In the genomic region with DNA sequence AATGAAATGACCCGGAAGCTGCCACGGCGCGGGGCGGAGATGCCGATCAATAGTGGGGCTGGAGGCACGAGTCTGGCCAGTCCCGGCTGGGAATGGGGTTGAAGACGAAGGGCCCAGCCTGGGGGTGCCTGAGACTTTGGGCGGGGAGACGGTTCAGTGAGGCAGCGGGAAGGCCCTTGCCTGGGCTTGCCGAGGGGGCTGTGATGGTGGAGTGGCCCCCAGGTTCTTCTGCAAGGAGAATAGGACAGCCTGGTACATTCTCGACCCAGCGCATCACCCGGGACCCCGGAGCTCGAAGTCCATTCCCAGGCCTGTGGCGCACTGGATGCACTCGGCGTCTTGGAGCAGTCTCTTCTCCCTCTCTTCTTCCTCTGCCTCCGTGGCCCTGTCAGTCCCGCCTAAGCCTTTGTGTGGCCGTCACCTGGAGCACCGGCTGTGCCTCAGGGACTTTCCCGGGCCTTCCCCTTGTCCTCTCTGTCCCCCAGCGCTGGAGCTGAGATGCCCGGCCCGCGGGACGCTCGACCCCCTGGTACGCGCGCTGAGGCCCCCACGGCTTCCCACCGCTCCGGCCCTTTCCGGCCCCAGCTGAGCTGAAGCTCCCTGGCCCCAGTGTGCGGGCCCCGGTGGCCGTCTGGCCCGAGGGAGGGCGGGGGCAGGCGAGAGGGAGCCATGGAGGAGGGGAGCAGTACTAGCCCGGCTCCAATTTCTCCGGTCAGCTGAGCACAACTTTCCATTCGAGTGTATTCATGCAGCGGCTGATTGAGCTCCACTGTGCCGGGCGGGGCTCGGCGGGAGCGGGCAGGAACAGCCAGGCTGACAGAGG, we compare ENCODE assay signal across 12 cellular contexts. TPM values are rescaled to one million over a fixed set of nuclear protein-coding genes. Genes with fewer than 3 reads are reported as not detected.
A peak's percentile ranks its signal among the peaks of the same experiment; 100 is the strongest.
DNase-seq lines count a peak whose midpoint lies in the region; TF ChIP-seq lines count a peak whose summit lies in the region.
"Had no signal": no experiment of that assay in that cellular context is flagged by ENCODE, and none has a peak within 500 bp of the region (broad histone marks: within the 10 kb centered on the region; RNA-seq: fewer than 3 reads in every experiment).

No MANE protein-coding gene starts in this region.

- no peaks in the 10 kb centered on the region for H3K9me3 Mint-ChIP-seq in mesothelial cell of epicardium

- no peaks in the 10 kb centered on the region for H3K36me3 ChIP-seq in HUES48 (ENCODE audit: control insufficient read depth, insufficient read depth, low read length)
- no peaks in the 10 kb centered on the region for H3K36me3 ChIP-seq in ectodermal cell (ENCODE audit: control insufficient read depth, insufficient read depth, low read length)
- H3K36me3 ChIP-seq in mesodermal cell (ENCODE audit: control insufficient read depth, insufficient read depth, low read length): no peaks in the 10 kb centered on the region
- no peaks in the 10 kb centered on the region for H3K36me3 ChIP-seq in mammary epithelial cell (ENCODE audit: insufficient read depth, low read length)

- no peaks in the 10 kb centered on the region for H3K79me2 ChIP-seq in mammary epithelial cell (ENCODE audit: insufficient read depth, low read length)

- BruUV-seq in mammary epithelial cell (replicated peaks; lab: Mats Ljungman, UMichigan): no TSS peak

- H3K9ac ChIP-seq in HUES48 (ENCODE audit: low read depth, low read length) (no peak overlapping the region), mammary epithelial cell (ENCODE audit: insufficient read depth, low read length) (no peak overlapping the region)

- H3K27ac Mint-ChIP-seq in mesothelial cell of epicardium: no peak overlapping the region

- DNase-seq in AG08396 (ENCODE audit: low spot score) (peak; percentile 62), SIG-M5 treated with dmso at 0.1 percent for 504 hours (lab: John Stamatoyannopoulos, UW; ENCODE audit: unreplicated experiment) (no peak), mammary epithelial cell (no peak), activated gamma-delta T cell treated with Interleukin-2 at 50 U/mL for 16 hours (no peak), mesothelial cell of epicardium (ENCODE audit: low spot score in 2 of 2, unreplicated experiment in 2 of 2) (no peak)
- DNase-seq: activated T-cell treated with anti-CD3 and anti-CD28 coated beads, Interleukin-2, amount 50 U/mL, for 1 hour; erythroblast; SIG-M5 had no signal

- CTCF ChIA-PET in mammary epithelial cell (lab: Charles Lee; ENCODE audit: low non-redundant PET): no interaction called here

- TF ChIP-seq CTCF in mammary epithelial cell (conservative IDR thresholded peaks at IDR 0.05 in 1 of 2, IDR thresholded peaks at IDR 0.05 in 1 of 2; ENCODE audit: extremely low read depth in 1 of 2, insufficient read depth in 1 of 2, low read depth in 1 of 2, low read length in 2 of 2) (no peak), mesothelial cell of epicardium (IDR thresholded peaks at IDR 0.05; ENCODE audit: unreplicated experiment) (no peak)

- no peaks in the 10 kb centered on the region for H4K20me1 ChIP-seq in mammary epithelial cell (ENCODE audit: insufficient read depth, low read length)

- H3K4me2 ChIP-seq in mammary epithelial cell (ENCODE audit: insufficient read depth, low read depth, low read length): no peak overlapping the region

- peak overlapping the region; percentile 48; the same call in 1 of the 2 replicates for H3K4me3 ChIP-seq in HUES48 (ENCODE audit: low read depth, low read length)
- H3K4me3 ChIP-seq in ectodermal cell (ENCODE audit: insufficient read depth, low read depth, low read length): peak overlapping the region; percentile 28
- H3K4me3 ChIP-seq in mesodermal cell (ENCODE audit: extremely low read depth, insufficient read depth, low read length, poor library complexity, severe bottlenecking): peak overlapping the region; percentile 8
- H3K4me3 ChIP-seq in mammary epithelial cell (replicated peaks in 1 of 3; ENCODE audit: insufficient read depth in 1 of 3, low read depth in 2 of 3, low read length in 3 of 3): no peak overlapping the region

- H3K9me3 ChIP-seq in HUES48 (ENCODE audit: control insufficient read depth, insufficient read depth, low read length): no peaks in the 10 kb centered on the region
- no peaks in the 10 kb centered on the region for H3K9me3 ChIP-seq in ectodermal cell (ENCODE audit: control insufficient read depth, low read length)
- no peaks in the 10 kb centered on the region for H3K9me3 ChIP-seq in mesodermal cell (ENCODE audit: control insufficient read depth, low read length)
- H3K9me3 ChIP-seq in mammary epithelial cell (replicated peaks; ENCODE audit: insufficient read depth, low read length): no peaks in the 10 kb centered on the region

- H3K4me3 Mint-ChIP-seq in mesothelial cell of epicardium: no peak overlapping the region

- dilution Hi-C loops in mammary epithelial cell (cut with HindIII; ENCODE audit: low sequenced_read_pairs): loop anchor here (10.0 kb wide), 1 partner anchor 555 kb away; no protein-coding TSS in a partner anchor

- intact Hi-C loops in mammary epithelial cell (cut with micrococcal nuclease): no loop called here

- H3K4me1 ChIP-seq in HUES48 (ENCODE audit: control insufficient read depth, insufficient read depth, low read length): peaks cover 51% of the 10 kb centered on the region
- H3K4me1 ChIP-seq in ectodermal cell (ENCODE audit: control insufficient read depth, insufficient read depth, low read length): peaks cover 40% of the 10 kb centered on the region
- H3K4me1 ChIP-seq in mesodermal cell (ENCODE audit: control insufficient read depth, insufficient read depth, low read length, poor library complexity, severe bottlenecking): peaks cover 8% of the 10 kb centered on the region
- H3K4me1 ChIP-seq in mammary epithelial cell (ENCODE audit: insufficient read depth, low read length): peaks cover 9% of the 10 kb centered on the region

- in situ Hi-C loops in mammary epithelial cell (cut with MboI; ENCODE audit: low sequenced_read_pairs in 2 of 2): loop anchor here (25.0 kb wide), 2 partner anchors 462 to 912 kb away; no protein-coding TSS in a partner anchor

- no peaks in the 10 kb centered on the region for H3K36me3 Mint-ChIP-seq in mesothelial cell of epicardium

- H3K27ac ChIP-seq in HUES48 (ENCODE audit: low read depth, low read length): no peak overlapping the region
- no peak overlapping the region for H3K27ac ChIP-seq in ectodermal cell (ENCODE audit: insufficient read depth, low read depth, low read length, poor library complexity, severe bottlenecking)
- no peak overlapping the region for H3K27ac ChIP-seq in mesodermal cell (ENCODE audit: low read depth, low read length, severe bottlenecking)
- H3K27ac ChIP-seq in mammary epithelial cell (ENCODE audit: insufficient read depth, low read depth, low read length): no peak overlapping the region
- H3K27ac ChIP-seq: C4-2B had no signal

- no peak overlapping the region for H2AFZ ChIP-seq in mammary epithelial cell (ENCODE audit: low read depth, low read length)

- H3K4me1 Mint-ChIP-seq in mesothelial cell of epicardium: peaks cover 15% of the 10 kb centered on the region

- H3K27me3 ChIP-seq in HUES48 (ENCODE audit: control insufficient read depth, insufficient read depth, low read length): peaks cover 100% of the 10 kb centered on the region
- peaks cover 100% of the 10 kb centered on the region for H3K27me3 ChIP-seq in ectodermal cell (ENCODE audit: control insufficient read depth, insufficient read depth, low read length, poor library complexity, severe bottlenecking)
- H3K27me3 ChIP-seq in mammary epithelial cell (ENCODE audit: insufficient read depth, low read length): peaks cover 21% of the 10 kb centered on the region

- H3K27me3 Mint-ChIP-seq in mesothelial cell of epicardium (ENCODE audit: low read depth): peaks cover 98% of the 10 kb centered on the region

- WGBS in ectodermal cell, 2 experiments: 1 to 2% methylated on average over 54 of the region's 54 CpGs
- WGBS in mesodermal cell (ENCODE audit: insufficient coverage in 2 of 2), 2 experiments: 2 to 6% methylated on average over 41 to 42 of the region's 54 CpGs
- 42% methylated on average over 7 of the region's 54 CpGs for WGBS in mammary epithelial cell (ENCODE audit: low coverage, missing lambda C conversion rate)

RNA-seq across cellular contexts. Expression of gene SIX3, which starts 8.0 kb away (rescaled TPM):
- 1.3 TPM for polyA plus RNA-seq in ectodermal cell (2013, experiment 1 of 4)
- 3.5 TPM for polyA plus RNA-seq in ectodermal cell (2013, experiment 2 of 4)
- 2.4 TPM for polyA plus RNA-seq in ectodermal cell (2013, experiment 3 of 4)
- polyA plus RNA-seq in ectodermal cell (2013, experiment 4 of 4): 4.5 TPM
- not detected for polyA plus RNA-seq in mesodermal cell (2013, experiment 1 of 2)
- polyA plus RNA-seq in mesodermal cell (2013, experiment 2 of 2): not detected
- total RNA-seq in mammary epithelial cell (not detected), mesothelial cell of epicardium (not detected in 3 replicates)
- polyA plus RNA-seq in mammary epithelial cell: not detected
- polyA minus RNA-seq in mammary epithelial cell: not detected

RNA-seq across cellular contexts. Expression of gene SIX2, which starts 59.7 kb away (rescaled TPM):
- 0.76 TPM for polyA plus RNA-seq in ectodermal cell (2013, experiment 1 of 4)
- 0.57 TPM for polyA plus RNA-seq in ectodermal cell (2013, experiment 2 of 4)
- polyA plus RNA-seq in ectodermal cell (2013, experiment 3 of 4): 0.48 TPM
- polyA plus RNA-seq in ectodermal cell (2013, experiment 4 of 4): 1.2 TPM
- 0.33 TPM for polyA plus RNA-seq in mesodermal cell (2013, experiment 1 of 2)
- polyA plus RNA-seq in mesodermal cell (2013, experiment 2 of 2): 0.20 TPM
- total RNA-seq in mammary epithelial cell (not detected), mesothelial cell of epicardium (0.11 TPM in 1 of 3 replicates, not detected in the others)
- 0.02 TPM for polyA plus RNA-seq in mammary epithelial cell
- not detected for polyA minus RNA-seq in mammary epithelial cell

Comparison
In these comparisons a context has a peak if more than half of its experiments do, and no peak if none do; other contexts are left out.
1. H3K4me3 ChIP-seq: peak in HUES48 (single experiment), ectodermal cell (single experiment) and mesodermal cell (single experiment); none in mammary epithelial cell (0 of 3).